ENCODE assay signal across 22 cellular contexts in genomic region chr17:67053438-67054000, GRCh38. TPM values are rescaled to one million over a fixed set of nuclear protein-coding genes. Genes with fewer than 3 reads are reported as not detected.
"Had no signal": no experiment of that assay in that cellular context is flagged by ENCODE, and none has a peak within 500 bp of the region (broad histone marks: within the 10 kb centered on the region; RNA-seq: fewer than 3 reads in every experiment).

No MANE protein-coding gene starts in this region.

- H3K9me3 ChIP-seq: prostate gland had no signal

- H3K4me3 ChIP-seq: body of pancreas, dorsolateral prefrontal cortex, lung, prostate gland, stomach had no signal

- H3K4me1 ChIP-seq: body of pancreas, prostate gland, stomach had no signal

- H3K27ac ChIP-seq: body of pancreas, dorsolateral prefrontal cortex, prostate gland, stomach had no signal

- ATAC-seq: activated T-helper 17 cell treated with anti-CD3 and anti-CD28 coated beads, Interleukin-2, amount 50 U/mL, for 72 hours; body of pancreas; left lobe of liver; right cardiac atrium had no signal

- H3K27ac Mint-ChIP-seq: activated CD4-positive, alpha-beta T cell treated with anti-CD3 and anti-CD28 coated beads, Interleukin-2, amount 10 ng/mL, durations not matched to agents 24 days and 14 days; activated T-helper 17 cell treated with anti-CD3 and anti-CD28 coated beads, Interleukin-2, amount 50 U/mL, for 72 hours; mesothelial cell of epicardium had no signal

- H3K36me3 ChIP-seq: prostate gland, stomach had no signal

- DNase-seq: activated CD4-positive, alpha-beta T cell treated with anti-CD3 and anti-CD28 coated beads, Interleukin-2, amount 10 ng/mL, durations not matched to agents 24 days and 14 days; activated naive CD4-positive, alpha-beta T cell; activated T-cell treated with anti-CD3 and anti-CD28 coated beads for 4 hours; body of pancreas; caudate nucleus; dorsolateral prefrontal cortex; foreskin melanocyte; kidney; right cardiac atrium; small intestine; stimulated activated CD4-positive, alpha-beta T cell treated with anti-CD3 and anti-CD28 coated beads, Interleukin-4, amount 100 ng/mL, for 1 hour; T1000; trophoblast cell had no signal

- H3K4me1 Mint-ChIP-seq: activated CD4-positive, alpha-beta T cell treated with anti-CD3 and anti-CD28 coated beads, Interleukin-2, amount 10 ng/mL, durations not matched to agents 24 days and 14 days; activated T-helper 17 cell treated with anti-CD3 and anti-CD28 coated beads, Interleukin-2, amount 50 U/mL, for 72 hours; mesothelial cell of epicardium had no signal

- H3K4me3 Mint-ChIP-seq: activated CD4-positive, alpha-beta T cell treated with anti-CD3 and anti-CD28 coated beads, Interleukin-2, amount 10 ng/mL, durations not matched to agents 24 days and 14 days; activated T-helper 17 cell treated with anti-CD3 and anti-CD28 coated beads, Interleukin-2, amount 50 U/mL, for 72 hours; mesothelial cell of epicardium had no signal

- H3K27me3 ChIP-seq: body of pancreas, dorsolateral prefrontal cortex, stomach had no signal

- H3K27me3 Mint-ChIP-seq: activated T-helper 17 cell treated with anti-CD3 and anti-CD28 coated beads, Interleukin-2, amount 50 U/mL, for 72 hours had no signal

RNA-seq across cellular contexts. Expression of gene CACNG1, which starts 9.2 kb away (rescaled TPM):
- total RNA-seq: activated CD4-positive, alpha-beta T cell treated with anti-CD3 and anti-CD28 coated beads, Interleukin-2, amount 10 ng/mL, durations not matched to agents 24 days and 14 days; activated T-helper 17 cell treated with anti-CD3 and anti-CD28 coated beads, Interleukin-2, amount 50 U/mL, for 72 hours; body of pancreas; epithelial cell of proximal tubule; kidney; left lobe of liver; lung; omental fat pad; right cardiac atrium; stomach; T-helper 1 cell treated with Interleukin-12 subunit alpha and Interleukin-12 subunit beta and Interleukin-4 antibody, amounts not matched to agents 30 ng/mL and 1 ng/mL, for 36 hours had no signal
